Comparison of ENCODE assay signal across 2 cellular contexts in genomic region chr14:26081043-26081442, GRCh38.
TF ChIP-seq lines count a peak whose summit lies in the region.

No MANE protein-coding gene starts in this region.

TF ChIP-seq in HepG2, 621 proteins besides CTCF, POLR2A, EP300 and RAD21 (continued from another document):
- no peak for TF ChIP-seq ZNF512B (CRISPR knock-in tag; IDR thresholded peaks at IDR 0.05; ENCODE audit: borderline replicate concordance)
- TF ChIP-seq ARHGAP35 (CRISPR knock-in tag; IDR thresholded peaks at IDR 0.05; ENCODE audit: borderline replicate concordance) = no peak

TF ChIP-seq in GM12878, 131 proteins besides CTCF, POLR2A, EP300 and RAD21 (continued from another document):
- no peak for TF ChIP-seq IRF3 (IDR thresholded peaks at IDR 0.05)
- TF ChIP-seq KAT2A (conservative IDR thresholded peaks at IDR 0.05; ENCODE audit: control insufficient read depth, low read depth, low read length) = no peak
